Comparison of ENCODE assay signal across 8 cellular contexts in the genomic region with DNA sequence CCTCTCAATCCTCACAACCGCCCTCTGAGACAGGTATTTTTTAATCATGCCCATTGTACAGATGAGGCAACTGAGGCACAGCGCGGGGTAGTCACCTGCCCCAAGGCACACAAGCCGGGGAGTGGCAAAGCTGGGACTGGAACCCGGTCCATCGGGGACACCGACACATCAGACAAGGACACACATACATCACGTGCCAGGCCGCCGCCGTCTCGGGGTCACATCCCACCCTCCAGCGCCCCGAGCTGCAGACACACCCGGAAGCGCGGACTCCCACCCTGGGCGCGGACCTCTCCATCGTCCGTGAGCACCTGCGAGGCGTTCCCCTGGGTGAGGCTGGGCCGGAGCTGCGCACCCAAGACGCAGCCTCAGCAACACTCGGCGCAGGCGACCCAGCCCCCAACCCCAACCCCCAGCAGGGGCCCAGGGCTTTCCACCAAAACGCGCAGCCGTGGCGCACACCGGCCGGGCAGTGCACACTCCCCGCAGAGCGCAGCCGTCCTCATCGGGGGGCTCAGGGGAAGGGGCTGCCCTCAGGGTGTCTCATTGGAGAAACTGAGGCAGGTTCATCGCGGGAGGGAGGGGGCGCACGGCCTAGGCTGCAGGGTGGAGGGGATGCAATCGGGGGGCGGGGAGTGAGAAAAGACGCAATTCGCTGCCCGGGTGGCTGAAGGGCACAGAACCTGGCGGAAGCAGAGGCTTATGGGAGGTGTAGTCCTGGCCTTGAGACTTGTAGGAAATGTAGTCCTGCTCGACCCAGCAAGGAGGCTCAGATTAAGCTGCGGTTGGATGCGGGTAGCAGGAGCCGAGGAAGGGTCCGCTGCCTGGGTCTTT. TPM values are rescaled to one million over a fixed set of nuclear protein-coding genes. Genes with fewer than 3 reads are reported as not detected.
DNase-seq lines count a peak whose midpoint lies in the region; ATAC-seq and TF ChIP-seq lines count a peak whose summit lies in the region.

No MANE protein-coding gene starts in this region.

- H3K4me1 Mint-ChIP-seq in GM23338, result peaks cover 26% of the 10 kb centered on the region
- peaks cover 17% of the 10 kb centered on the region for H3K4me1 Mint-ChIP-seq in activated B cell treated with CpG ODN at 0.5 μM for 24 hours

- H3K4me2 ChIP-seq in GM23338, result peak overlapping the region; percentile 86

- H3K4me1 ChIP-seq in GM23338 (ENCODE audit: insufficient read depth), result no peaks in the 10 kb centered on the region

- H3F3A ChIP-seq in GM23338 (replicated peaks; ENCODE audit: low read depth), result peaks cover 12% of the 10 kb centered on the region; the same call in 1 of the 2 replicates

- DNase-seq in GM23338 (ENCODE audit: low spot score) (peak; percentile 98), NCI-H2227 (lab: John Stamatoyannopoulos, UW; ENCODE audit: unreplicated experiment) (peak; percentile 82), activated B cell treated with CpG ODN at 0.5 μM for 24 hours (peak; percentile 51), cerebellar cortex (ENCODE audit: low spot score) (peak; percentile 97), kidney tubule cell (ENCODE audit: low spot score) (peak; percentile 67)
- peak in 3 of 4 experiments; percentile 54 to 67 (median 59) for DNase-seq in stimulated activated CD4-positive, alpha-beta T cell treated with anti-CD3 and anti-CD28 coated beads, Interleukin-1b, Interleukin-23, amount 100 ng/mL, for 24 hours (ENCODE audit: low read depth in 4 of 4, low spot score in 1 of 4)

- no peaks in the 10 kb centered on the region for H4K20me1 ChIP-seq in GM23338 (replicated peaks; ENCODE audit: insufficient read depth)

- H3K27ac ChIP-seq in C4-2B (peak overlapping the region; percentile 26; the same call in 1 of the 2 replicates), GM23338 (ENCODE audit: low read depth) (no peak overlapping the region)

- peaks cover 22% of the 10 kb centered on the region for H3K27me3 Mint-ChIP-seq in GM23338 (ENCODE audit: insufficient read depth, low read depth, poor library complexity)
- H3K27me3 Mint-ChIP-seq in activated B cell treated with CpG ODN at 0.5 μM for 24 hours, result peaks cover 2% of the 10 kb centered on the region

- H3K9me3 Mint-ChIP-seq in GM23338, result no peaks in the 10 kb centered on the region
- no peaks in the 10 kb centered on the region for H3K9me3 Mint-ChIP-seq in activated B cell treated with CpG ODN at 0.5 μM for 24 hours

- no peaks in the 10 kb centered on the region for H3K36me3 ChIP-seq in GM23338 (ENCODE audit: insufficient read depth)

- POLR2A ChIA-PET in activated B cell treated with CpG ODN at 0.5 μM for 24 hours (lab: Charles Lee), result interaction anchor here (0.5 to 1.1 kb wide), 6 partner anchors 11 to 637 kb away, joined by 3 to 6 read pairs (median 4); partner anchors contain the start of genes RPL18 and SPHK2

- CTCF ChIA-PET in activated B cell treated with CpG ODN at 0.5 μM for 24 hours (lab: Charles Lee), result interaction anchor here (0.6 to 1.3 kb wide), 2 partner anchors 24 to 179 kb away, joined by 3 to 5 read pairs; no protein-coding TSS in a partner anchor

- H3K27me3 ChIP-seq in GM23338 (ENCODE audit: insufficient read depth), result peaks cover 11% of the 10 kb centered on the region

- H3K4me3 ChIP-seq in GM23338, result peak overlapping the region; percentile 90

- no peaks in the 10 kb centered on the region for H3K79me2 ChIP-seq in GM23338 (replicated peaks; ENCODE audit: insufficient read depth)

- H3K4me3 Mint-ChIP-seq in GM23338 (no peak overlapping the region), activated B cell treated with CpG ODN at 0.5 μM for 24 hours (no peak overlapping the region)

- peak overlapping the region; percentile 97 for H2AFZ ChIP-seq in GM23338

- ATAC-seq in GM23338 (peak; percentile 79), activated B cell treated with CpG ODN at 0.5 μM for 24 hours (ENCODE audit: low read depth) (peak; percentile 90), GM19467 (IDR thresholded peaks at IDR 0.05; ENCODE audit: unreplicated experiment) (no peak)

- H3K27ac Mint-ChIP-seq in GM23338, result 0 out of 2 replicates have a peak overlapping the region, but pooled peaks have one; percentile 71
- peak overlapping the region; percentile 69 for H3K27ac Mint-ChIP-seq in activated B cell treated with CpG ODN at 0.5 μM for 24 hours

- TF ChIP-seq CTCF in C4-2B (conservative IDR thresholded peaks at IDR 0.05) (no peak), GM23338 (conservative IDR thresholded peaks at IDR 0.05; ENCODE audit: low read depth in 2 of 2) (no peak), activated B cell treated with CpG ODN at 0.5 μM for 24 hours (IDR thresholded peaks at IDR 0.05) (no peak)

- H3K36me3 Mint-ChIP-seq in GM23338 (ENCODE audit: low read depth), result no peaks in the 10 kb centered on the region
- no peaks in the 10 kb centered on the region for H3K36me3 Mint-ChIP-seq in activated B cell treated with CpG ODN at 0.5 μM for 24 hours (ENCODE audit: low read depth)

- no peaks in the 10 kb centered on the region for H3K9me2 ChIP-seq in GM23338 (ENCODE audit: insufficient read depth)

- intact Hi-C loops in activated B cell treated with CpG ODN at 0.5 μM for 24 hours (cut with micrococcal nuclease), result loop anchor here (1.0 to 10.0 kb wide), 7 partner anchors 11 to 343 kb away; partner anchors contain the start of genes CARD8, GRIN2D, HSD17B14 and IZUMO1

TF ChIP-seq in GM23338, 12 proteins besides CTCF, POLR2A, EP300 and RAD21:
- TF ChIP-seq CREB1 (CRISPR knock-in tag; IDR thresholded peaks at IDR 0.05; ENCODE audit: low read depth) (no peak), POLR2AphosphoS5 (IDR thresholded peaks at IDR 0.05; ENCODE audit: low read depth) (peak; percentile 69; the same call in 1 of the 2 replicates)
- TF ChIP-seq, protein P1, sequence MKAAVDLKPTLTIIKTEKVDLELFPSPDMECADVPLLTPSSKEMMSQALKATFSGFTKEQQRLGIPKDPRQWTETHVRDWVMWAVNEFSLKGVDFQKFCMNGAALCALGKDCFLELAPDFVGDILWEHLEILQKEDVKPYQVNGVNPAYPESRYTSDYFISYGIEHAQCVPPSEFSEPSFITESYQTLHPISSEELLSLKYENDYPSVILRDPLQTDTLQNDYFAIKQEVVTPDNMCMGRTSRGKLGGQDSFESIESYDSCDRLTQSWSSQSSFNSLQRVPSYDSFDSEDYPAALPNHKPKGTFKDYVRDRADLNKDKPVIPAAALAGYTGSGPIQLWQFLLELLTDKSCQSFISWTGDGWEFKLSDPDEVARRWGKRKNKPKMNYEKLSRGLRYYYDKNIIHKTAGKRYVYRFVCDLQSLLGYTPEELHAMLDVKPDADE (IDR thresholded peaks at IDR 0.05), result peak; percentile 98

RNA-seq across cellular contexts. Expression of gene LMTK3, which starts 1.9 kb away (rescaled TPM):
- 5.7 and 11.8 TPM in 2 replicates for total RNA-seq in GM23338 (2014; rRNA removed; shearing (Covaris generic))
- polyA plus RNA-seq in GM23338 (2016; fragmentation: Nextera tagmentation; extraction: Ambion mirVana), result 1.6 and 2.0 TPM in 2 replicates
- 0.60 and 0.66 TPM in 2 replicates for total RNA-seq in activated B cell treated with CpG ODN at 0.5 μM for 24 hours

RNA-seq across cellular contexts. Expression of gene SULT2B1, which starts 38.5 kb away (rescaled TPM):
- total RNA-seq in GM23338 (2014; rRNA removed; shearing (Covaris generic)), result 1.3 TPM in 1 of 2 replicates, not detected in the other
- 2.3 and 2.5 TPM in 2 replicates for polyA plus RNA-seq in GM23338 (2016; fragmentation: Nextera tagmentation; extraction: Ambion mirVana)
- total RNA-seq in activated B cell treated with CpG ODN at 0.5 μM for 24 hours, result not detected in 2 replicates

RNA-seq across cellular contexts. Expression of gene CYTH2, which starts 44.3 kb away (rescaled TPM):
- 42.6 and 60.4 TPM in 2 replicates for total RNA-seq in GM23338 (2014; rRNA removed; shearing (Covaris generic))
- polyA plus RNA-seq in GM23338 (2016; fragmentation: Nextera tagmentation; extraction: Ambion mirVana), result 38.8 and 41.1 TPM in 2 replicates
- 35.6 and 40.5 TPM in 2 replicates for total RNA-seq in activated B cell treated with CpG ODN at 0.5 μM for 24 hours

RNA-seq across cellular contexts. Expression of gene KCNJ14, which starts 58.1 kb away (rescaled TPM):
- 0.94 and 1.2 TPM in 2 replicates for total RNA-seq in GM23338 (2014; rRNA removed; shearing (Covaris generic))
- polyA plus RNA-seq in GM23338 (2016; fragmentation: Nextera tagmentation; extraction: Ambion mirVana), result 0.73 and 0.81 TPM in 2 replicates
- 1.7 and 2.2 TPM in 2 replicates for total RNA-seq in activated B cell treated with CpG ODN at 0.5 μM for 24 hours
